Comparison of ENCODE assay signal across 1 cellular context in genomic region chr3:183437696-183438564, GRCh38.
TF ChIP-seq lines count a peak whose summit lies in the region.

No MANE protein-coding gene starts in this region.

TF ChIP-seq in K562, 482 proteins besides CTCF, POLR2A, EP300 and RAD21 (continued from another document):
- no peak for TF ChIP-seq HMG20B (CRISPR knock-in tag; IDR thresholded peaks at IDR 0.05)
- no peak for TF ChIP-seq ZNF778 (CRISPR knock-in tag; IDR thresholded peaks at IDR 0.05)
- TF ChIP-seq, protein P1, sequence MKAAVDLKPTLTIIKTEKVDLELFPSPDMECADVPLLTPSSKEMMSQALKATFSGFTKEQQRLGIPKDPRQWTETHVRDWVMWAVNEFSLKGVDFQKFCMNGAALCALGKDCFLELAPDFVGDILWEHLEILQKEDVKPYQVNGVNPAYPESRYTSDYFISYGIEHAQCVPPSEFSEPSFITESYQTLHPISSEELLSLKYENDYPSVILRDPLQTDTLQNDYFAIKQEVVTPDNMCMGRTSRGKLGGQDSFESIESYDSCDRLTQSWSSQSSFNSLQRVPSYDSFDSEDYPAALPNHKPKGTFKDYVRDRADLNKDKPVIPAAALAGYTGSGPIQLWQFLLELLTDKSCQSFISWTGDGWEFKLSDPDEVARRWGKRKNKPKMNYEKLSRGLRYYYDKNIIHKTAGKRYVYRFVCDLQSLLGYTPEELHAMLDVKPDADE (conservative IDR thresholded peaks at IDR 0.05; ENCODE audit: control insufficient read depth, low read depth, low read length): no peak
